19 cellular contexts compared by ENCODE assay signal in the genomic region with DNA sequence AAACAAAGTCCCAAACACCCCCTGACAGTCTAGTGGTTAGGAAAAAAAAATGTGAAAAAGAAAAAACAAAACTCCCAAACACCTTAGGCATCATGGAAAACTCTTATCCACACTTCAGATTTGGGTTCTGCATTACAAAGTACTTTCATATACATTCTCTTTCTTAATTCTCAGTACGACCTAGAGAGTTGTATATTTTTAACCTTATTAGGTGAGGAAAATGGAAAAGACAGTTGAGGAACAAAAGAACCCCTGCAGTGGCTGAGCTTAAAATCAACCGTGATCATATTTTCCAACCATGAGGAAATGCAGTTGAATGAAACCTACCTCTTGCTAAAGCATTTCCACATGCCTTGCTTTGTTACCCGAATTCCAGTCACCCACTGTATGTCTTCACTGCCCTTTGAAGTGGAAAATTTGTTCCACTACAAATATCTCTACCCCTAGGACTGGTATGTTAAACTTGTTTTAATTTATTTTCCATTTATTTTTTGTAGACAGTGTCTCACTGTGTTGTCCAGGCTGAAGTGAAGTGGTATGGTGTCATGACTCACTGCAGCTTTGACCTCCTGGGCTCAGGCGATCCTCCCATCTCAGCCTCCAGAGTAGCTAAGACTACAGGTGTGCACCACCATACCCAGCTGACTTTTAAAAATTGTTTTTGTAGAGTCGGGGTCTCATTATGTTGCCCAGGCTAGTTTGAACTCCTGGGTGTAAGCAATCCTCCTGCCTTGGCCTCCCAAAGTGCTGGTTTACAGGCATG. TPM values are rescaled to one million over a fixed set of nuclear protein-coding genes. Genes with fewer than 3 reads are reported as not detected.
A peak's percentile ranks its signal among the peaks of the same experiment; 100 is the strongest.
DNase-seq lines count a peak whose midpoint lies in the region; ATAC-seq and TF ChIP-seq lines count a peak whose summit lies in the region.
"Had no signal": no experiment of that assay in that cellular context is flagged by ENCODE, and none has a peak within 500 bp of the region (broad histone marks: within the 10 kb centered on the region; RNA-seq: fewer than 3 reads in every experiment).

No MANE protein-coding gene starts in this region.

- intact Hi-C loops in CD4-positive, alpha-beta memory T cell (cut with micrococcal nuclease): no loop called here

- peak overlapping the region in 2 of 8 donors; percentile 28 to 35 for H3K4me3 Mint-ChIP-seq in CD4-positive, alpha-beta memory T cell
- no peak overlapping the region for H3K4me3 Mint-ChIP-seq in nephron
- H3K4me3 Mint-ChIP-seq: activated B cell treated with CpG ODN at 0.5 μM for 24 hours, HFFc6 had no signal

- H3K27me3 Mint-ChIP-seq in CD4-positive, alpha-beta memory T cell: no peaks in the 10 kb centered on the region
- H3K27me3 Mint-ChIP-seq in nephron (ENCODE audit: low read depth): no peaks in the 10 kb centered on the region
- H3K27me3 Mint-ChIP-seq: activated B cell treated with CpG ODN at 0.5 μM for 24 hours had no signal

- peak overlapping the region in 5 of 7 donors; percentile 10 to 69 (median 45) for H3K27ac Mint-ChIP-seq in CD4-positive, alpha-beta memory T cell
- peak overlapping the region in 2 of 3 experiments; percentile 27 to 68 for H3K27ac Mint-ChIP-seq in nephron
- H3K27ac Mint-ChIP-seq: activated B cell treated with CpG ODN at 0.5 μM for 24 hours, HFFc6 had no signal

- H3K36me3 Mint-ChIP-seq in CD4-positive, alpha-beta memory T cell: peaks cover 2 to 6% of the 10 kb centered on the region in 2 donors
- H3K36me3 Mint-ChIP-seq in nephron (ENCODE audit: low read depth): no peaks in the 10 kb centered on the region

- peaks cover 25 to 34% (median 29%) of the 10 kb centered on the region in 4 donors for H3K4me1 Mint-ChIP-seq in CD4-positive, alpha-beta memory T cell
- peaks cover 37% of the 10 kb centered on the region for H3K4me1 Mint-ChIP-seq in nephron

- no peaks in the 10 kb centered on the region for H3K9me3 Mint-ChIP-seq in CD4-positive, alpha-beta memory T cell
- no peaks in the 10 kb centered on the region for H3K9me3 Mint-ChIP-seq in nephron
- H3K9me3 Mint-ChIP-seq: activated B cell treated with CpG ODN at 0.5 μM for 24 hours, HFFc6 had no signal

- TF ChIP-seq CTCF in HEK293 (tag by site-specific recombination; IDR thresholded peaks at IDR 0.05) (no peak), nephron (IDR thresholded peaks at IDR 0.05; ENCODE audit: unreplicated experiment in 3 of 3) (no peak)

- no peaks in the 10 kb centered on the region for H3K36me3 ChIP-seq in CD4-positive, alpha-beta memory T cell (ENCODE audit: insufficient read depth, low read length)
- H3K36me3 ChIP-seq in HEK293 (ENCODE audit: control insufficient read depth in 2 of 2, insufficient read depth in 1 of 2, low read length in 2 of 2): no peaks in the 10 kb centered on the region
- H3K36me3 ChIP-seq: esophagus squamous epithelium had no signal

- no peak overlapping the region for H3K27ac ChIP-seq in CD4-positive, alpha-beta memory T cell (ENCODE audit: low read depth, low read length)
- H3K27ac ChIP-seq in HEK293 (ENCODE audit: extremely low read depth, low read depth, low read length): no peak overlapping the region
- H3K27ac ChIP-seq: esophagus squamous epithelium, pancreas, right lobe of liver had no signal

- CTCF ChIA-PET in CD4-positive, alpha-beta memory T cell (lab: Charles Lee; ENCODE audit: partially characterized antibody): interaction anchor here (1.2 kb wide), 1 partner anchor 76 kb away, joined by 4 read pairs; no protein-coding TSS in a partner anchor
- CTCF ChIA-PET in HEK293 (lab: Yijun Ruan, JAX): no interaction called here

- no peaks in the 10 kb centered on the region for H3K9me3 ChIP-seq in CD4-positive, alpha-beta memory T cell (ENCODE audit: control insufficient read depth in 1 of 2, low read length in 2 of 2)
- H3K9me3 ChIP-seq in HEK293 (ENCODE audit: control insufficient read depth, insufficient read depth, low read depth, low read length): no peaks in the 10 kb centered on the region
- H3K9me3 ChIP-seq: esophagus squamous epithelium, pancreas, right lobe of liver had no signal

- no peak for ATAC-seq in HG02571 (IDR thresholded peaks at IDR 0.05; ENCODE audit: unreplicated experiment)
- ATAC-seq: pancreas, right lobe of liver had no signal

- no peaks in the 10 kb centered on the region for H3K27me3 ChIP-seq in CD4-positive, alpha-beta memory T cell (ENCODE audit: insufficient read depth, low read length)
- H3K27me3 ChIP-seq: esophagus squamous epithelium, pancreas, right lobe of liver had no signal

- no peak overlapping the region for H3K4me3 ChIP-seq in CD4-positive, alpha-beta memory T cell (ENCODE audit: low read length in 2 of 2)
- H3K4me3 ChIP-seq in HEK293 (ENCODE audit: low read depth, low read length): no peak overlapping the region
- H3K4me3 ChIP-seq: esophagus squamous epithelium, pancreas, right lobe of liver had no signal

- DNase-seq in CD4-positive, alpha-beta memory T cell: no peak
- DNase-seq in astrocyte of the hippocampus (ENCODE audit: low read depth, low spot score) (peak; percentile 41), iPS-NIHi7 (ENCODE audit: extremely low spot score) (no peak), NCI-H2081 (lab: John Stamatoyannopoulos, UW) (no peak)
- DNase-seq: activated B cell treated with CpG ODN at 0.5 μM for 24 hours; activated T-cell treated with anti-CD3 and anti-CD28 coated beads for 4 hours; central memory CD4-positive, alpha-beta T cell; effector CD4-positive, alpha-beta T cell; esophagus squamous epithelium; HFFc6; NCI-H1417; NCI-H526; pancreas; SHP77; T-helper 2 cell had no signal

- H3K4me1 ChIP-seq in CD4-positive, alpha-beta memory T cell (ENCODE audit: insufficient read depth, low read length): peaks cover 24% of the 10 kb centered on the region
- no peaks in the 10 kb centered on the region for H3K4me1 ChIP-seq in HEK293 (ENCODE audit: control insufficient read depth, insufficient read depth, low read length)
- H3K4me1 ChIP-seq: pancreas, right lobe of liver had no signal

- POLR2A ChIA-PET in CD4-positive, alpha-beta memory T cell (lab: Charles Lee; ENCODE audit: partially characterized antibody): interaction anchor here (2.0 kb wide), 1 partner anchor 8 kb away, joined by 4 read pairs; no protein-coding TSS in a partner anchor
- POLR2A ChIA-PET in HEK293 (lab: Yijun Ruan, JAX): no interaction called here

TF ChIP-seq in HEK293, 187 proteins besides CTCF, POLR2A, EP300 and RAD21:
- TF ChIP-seq ZNF521 (tag by site-specific recombination; IDR thresholded peaks at IDR 0.05) (no peak), ZNF121 (tag by site-specific recombination; IDR thresholded peaks at IDR 0.05) (peak; percentile 78), ZNF585B (tag by site-specific recombination; IDR thresholded peaks at IDR 0.05) (no peak), ZNF423 (tag by site-specific recombination; IDR thresholded peaks at IDR 0.05) (no peak)
- TF ChIP-seq, protein P1, sequence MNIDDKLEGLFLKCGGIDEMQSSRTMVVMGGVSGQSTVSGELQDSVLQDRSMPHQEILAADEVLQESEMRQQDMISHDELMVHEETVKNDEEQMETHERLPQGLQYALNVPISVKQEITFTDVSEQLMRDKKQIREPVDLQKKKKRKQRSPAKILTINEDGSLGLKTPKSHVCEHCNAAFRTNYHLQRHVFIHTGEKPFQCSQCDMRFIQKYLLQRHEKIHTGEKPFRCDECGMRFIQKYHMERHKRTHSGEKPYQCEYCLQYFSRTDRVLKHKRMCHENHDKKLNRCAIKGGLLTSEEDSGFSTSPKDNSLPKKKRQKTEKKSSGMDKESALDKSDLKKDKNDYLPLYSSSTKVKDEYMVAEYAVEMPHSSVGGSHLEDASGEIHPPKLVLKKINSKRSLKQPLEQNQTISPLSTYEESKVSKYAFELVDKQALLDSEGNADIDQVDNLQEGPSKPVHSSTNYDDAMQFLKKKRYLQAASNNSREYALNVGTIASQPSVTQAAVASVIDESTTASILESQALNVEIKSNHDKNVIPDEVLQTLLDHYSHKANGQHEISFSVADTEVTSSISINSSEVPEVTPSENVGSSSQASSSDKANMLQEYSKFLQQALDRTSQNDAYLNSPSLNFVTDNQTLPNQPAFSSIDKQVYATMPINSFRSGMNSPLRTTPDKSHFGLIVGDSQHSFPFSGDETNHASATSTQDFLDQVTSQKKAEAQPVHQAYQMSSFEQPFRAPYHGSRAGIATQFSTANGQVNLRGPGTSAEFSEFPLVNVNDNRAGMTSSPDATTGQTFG (tag by site-specific recombination; IDR thresholded peaks at IDR 0.05; ENCODE audit: borderline replicate concordance): no peak
- TF ChIP-seq, protein P2, sequence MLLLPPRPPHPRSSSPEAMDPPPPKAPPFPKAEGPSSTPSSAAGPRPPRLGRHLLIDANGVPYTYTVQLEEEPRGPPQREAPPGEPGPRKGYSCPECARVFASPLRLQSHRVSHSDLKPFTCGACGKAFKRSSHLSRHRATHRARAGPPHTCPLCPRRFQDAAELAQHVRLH (tag by site-specific recombination; IDR thresholded peaks at IDR 0.05): 0 out of 2 replicates have a peak, but pooled peaks have one; percentile 9
- TF ChIP-seq, protein P3, sequence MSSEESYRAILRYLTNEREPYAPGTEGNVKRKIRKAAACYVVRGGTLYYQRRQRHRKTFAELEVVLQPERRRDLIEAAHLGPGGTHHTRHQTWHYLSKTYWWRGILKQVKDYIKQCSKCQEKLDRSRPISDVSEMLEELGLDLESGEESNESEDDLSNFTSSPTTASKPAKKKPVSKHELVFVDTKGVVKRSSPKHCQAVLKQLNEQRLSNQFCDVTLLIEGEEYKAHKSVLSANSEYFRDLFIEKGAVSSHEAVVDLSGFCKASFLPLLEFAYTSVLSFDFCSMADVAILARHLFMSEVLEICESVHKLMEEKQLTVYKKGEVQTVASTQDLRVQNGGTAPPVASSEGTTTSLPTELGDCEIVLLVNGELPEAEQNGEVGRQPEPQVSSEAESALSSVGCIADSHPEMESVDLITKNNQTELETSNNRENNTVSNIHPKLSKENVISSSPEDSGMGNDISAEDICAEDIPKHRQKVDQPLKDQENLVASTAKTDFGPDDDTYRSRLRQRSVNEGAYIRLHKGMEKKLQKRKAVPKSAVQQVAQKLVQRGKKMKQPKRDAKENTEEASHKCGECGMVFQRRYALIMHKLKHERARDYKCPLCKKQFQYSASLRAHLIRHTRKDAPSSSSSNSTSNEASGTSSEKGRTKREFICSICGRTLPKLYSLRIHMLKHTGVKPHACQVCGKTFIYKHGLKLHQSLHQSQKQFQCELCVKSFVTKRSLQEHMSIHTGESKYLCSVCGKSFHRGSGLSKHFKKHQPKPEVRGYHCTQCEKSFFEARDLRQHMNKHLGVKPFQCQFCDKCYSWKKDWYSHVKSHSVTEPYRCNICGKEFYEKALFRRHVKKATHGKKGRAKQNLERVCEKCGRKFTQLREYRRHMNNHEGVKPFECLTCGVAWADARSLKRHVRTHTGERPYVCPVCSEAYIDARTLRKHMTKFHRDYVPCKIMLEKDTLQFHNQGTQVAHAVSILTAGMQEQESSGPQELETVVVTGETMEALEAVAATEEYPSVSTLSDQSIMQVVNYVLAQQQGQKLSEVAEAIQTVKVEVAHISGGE (tag by site-specific recombination; conservative IDR thresholded peaks at IDR 0.05; ENCODE audit: low read depth): no peak

RNA-seq across cellular contexts. Expression of a gene that starts 56.9 kb away (rescaled TPM):
- total RNA-seq in CD4-positive, alpha-beta memory T cell: 100 to 1,000 TPM in 1 of 2 experiments, 10 to 100 TPM in 1; 95.4 to 103 TPM
- polyA plus RNA-seq in CD4-positive, alpha-beta memory T cell: 10 to 100 TPM; 53.6 to 96.5 TPM
